8 cellular contexts compared by ENCODE assay signal in the genomic region with DNA sequence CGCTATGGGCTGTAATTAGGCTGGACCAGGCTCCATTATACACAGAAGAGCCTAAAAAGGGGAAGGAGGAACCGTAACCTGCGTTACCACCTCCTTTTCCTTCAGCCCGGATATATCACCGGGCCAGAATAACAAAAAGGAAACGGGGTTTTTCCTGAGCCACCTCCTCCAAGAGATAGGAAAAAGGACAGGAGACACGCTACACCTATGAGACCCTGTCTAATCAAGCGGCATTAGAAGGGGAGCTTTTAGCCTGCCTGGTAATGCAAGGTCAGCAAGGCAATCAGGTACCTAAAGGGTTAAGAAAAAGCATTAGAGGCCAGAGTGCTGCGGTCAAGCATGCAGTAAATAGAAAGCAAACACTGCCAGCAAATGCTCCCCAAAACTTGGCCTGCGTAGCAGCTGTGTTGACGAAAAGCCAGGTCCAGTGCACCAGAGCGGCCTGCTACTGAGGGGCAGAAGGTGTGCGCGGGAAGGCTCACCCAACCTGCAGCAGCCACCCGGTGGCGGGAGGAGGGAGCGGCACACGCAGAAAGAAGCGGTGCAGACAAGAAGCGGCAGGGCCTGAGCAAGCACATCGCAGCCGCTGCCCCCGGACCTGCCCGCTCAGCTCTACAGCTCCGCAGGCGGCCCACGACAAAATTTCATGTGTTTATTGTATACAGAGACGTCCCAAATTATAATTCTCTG.
DNase-seq lines count a peak whose midpoint lies in the region; ATAC-seq and TF ChIP-seq lines count a peak whose summit lies in the region.

No MANE protein-coding gene starts in this region.

- no peaks in the 10 kb centered on the region for H3F3A ChIP-seq in GM23248 (ENCODE audit: insufficient read depth)

- H3K4me2 ChIP-seq in GM23248 (ENCODE audit: unreplicated experiment), result no peak overlapping the region

- 47 to 51% methylated on average over 28 of the region's 28 CpGs for WGBS in GM23248 (ENCODE audit: low coverage in 1 of 2, low lambda C conversion rate in 2 of 2, missing lambda C conversion rate in 2 of 2), 2 experiments

- no peak overlapping the region for H3K4me3 Mint-ChIP-seq in WTC11

- H3K36me3 ChIP-seq in GM23248 (ENCODE audit: low read depth), result no peaks in the 10 kb centered on the region

- peaks cover 4% of the 10 kb centered on the region for H3K4me1 Mint-ChIP-seq in WTC11

- TF ChIP-seq CTCF in WTC11 (IDR thresholded peaks at IDR 0.05), result no peak
- peak; percentile 23 for TF ChIP-seq CTCF in retinal pigment epithelial cell (conservative IDR thresholded peaks at IDR 0.05; ENCODE audit: low read depth, low read length)

- peaks cover 64% of the 10 kb centered on the region for H3K27me3 Mint-ChIP-seq in WTC11 (ENCODE audit: low read depth)

- ATAC-seq in WTC11, result peak; percentile 81
- peak; percentile 68 to 90 for ATAC-seq in left cardiac atrium
- no peak for ATAC-seq in GM21381 (IDR thresholded peaks at IDR 0.05; ENCODE audit: unreplicated experiment)
- no peak for ATAC-seq in HG02870 (IDR thresholded peaks at IDR 0.05; ENCODE audit: unreplicated experiment)
- no peak for ATAC-seq in HG02798 (IDR thresholded peaks at IDR 0.05; ENCODE audit: poor library complexity, unreplicated experiment)
- no peak for ATAC-seq in GM21737 (IDR thresholded peaks at IDR 0.05; ENCODE audit: unreplicated experiment)

- in situ Hi-C loops in GM23248 (cut with MboI), result no loop called here

- peaks cover 59% of the 10 kb centered on the region for H3K9me3 Mint-ChIP-seq in WTC11

- H3K27ac Mint-ChIP-seq in WTC11, result no peak overlapping the region

- H3K36me3 Mint-ChIP-seq in WTC11, result peaks cover 37% of the 10 kb centered on the region

- H3K4me1 ChIP-seq in GM23248 (ENCODE audit: insufficient read depth), result no peaks in the 10 kb centered on the region

- no peak overlapping the region for H3K4me3 ChIP-seq in GM23248
- H3K4me3 ChIP-seq in retinal pigment epithelial cell (ENCODE audit: low read length), result no peak overlapping the region

- H3K9ac ChIP-seq in GM23248, result no peak overlapping the region

- peaks cover 4% of the 10 kb centered on the region; the same call in 1 of the 2 replicates for H3K79me2 ChIP-seq in GM23248 (ENCODE audit: insufficient read depth)

- no peaks in the 10 kb centered on the region; the same call in 1 of the 2 replicates for H4K20me1 ChIP-seq in GM23248 (ENCODE audit: insufficient read depth)

- no peak overlapping the region for H3K27ac ChIP-seq in GM23248

- intact Hi-C loops in left cardiac atrium (cut with DNase I), result loop anchor here in 1 of 2 donors (10.0 kb wide), 1 partner anchor 82 kb away; no protein-coding TSS in a partner anchor

- POLR2A ChIA-PET in WTC11 (lab: Charles Lee), result no interaction called here

- H3K27me3 ChIP-seq in GM23248 (replicated peaks; ENCODE audit: insufficient read depth), result no peaks in the 10 kb centered on the region

- CTCF ChIA-PET in WTC11 (lab: Charles Lee), result no interaction called here

- H2AFZ ChIP-seq in GM23248, result no peak overlapping the region

- H3K9me2 ChIP-seq in GM23248 (ENCODE audit: insufficient read depth), result no peaks in the 10 kb centered on the region

- DNase-seq in GM23248, result peak; percentile 15
- peak; percentile 48 for DNase-seq in WTC11 (ENCODE audit: low spot score)
- DNase-seq in left cardiac atrium, result peak; percentile 41
- no peak for DNase-seq in retinal pigment epithelial cell (ENCODE audit: low read depth)

- H3K9me3 ChIP-seq in GM23248 (ENCODE audit: low read depth), result no peaks in the 10 kb centered on the region

TF ChIP-seq in WTC11, 78 proteins besides CTCF, POLR2A, EP300 and RAD21:
- no peak for TF ChIP-seq ZNF232 (CRISPR knock-in tag; IDR thresholded peaks at IDR 0.05)
- no peak for TF ChIP-seq MXD4 (CRISPR knock-in tag; IDR thresholded peaks at IDR 0.05; ENCODE audit: borderline replicate concordance)
- TF ChIP-seq FOXK1 (CRISPR knock-in tag; IDR thresholded peaks at IDR 0.05), result no peak
- TF ChIP-seq HMGA2 (CRISPR knock-in tag; IDR thresholded peaks at IDR 0.05), result no peak
- TF ChIP-seq ZNF121 (CRISPR knock-in tag; IDR thresholded peaks at IDR 0.05), result no peak
- TF ChIP-seq FOXJ3 (CRISPR knock-in tag; IDR thresholded peaks at IDR 0.05; ENCODE audit: borderline replicate concordance), result no peak
- no peak for TF ChIP-seq RELA (CRISPR knock-in tag; IDR thresholded peaks at IDR 0.05; ENCODE audit: borderline replicate concordance)

Comparison
In these comparisons a context has a peak if more than half of its experiments do, and no peak if none do; other contexts are left out.
1. ATAC-seq: peak in WTC11 (single experiment) and left cardiac atrium (2 of 2); none in GM21381 (single experiment), HG02870 (single experiment), HG02798 (single experiment) and GM21737 (single experiment).